ENCODE assay signal across 13 cellular contexts in the genomic region with DNA sequence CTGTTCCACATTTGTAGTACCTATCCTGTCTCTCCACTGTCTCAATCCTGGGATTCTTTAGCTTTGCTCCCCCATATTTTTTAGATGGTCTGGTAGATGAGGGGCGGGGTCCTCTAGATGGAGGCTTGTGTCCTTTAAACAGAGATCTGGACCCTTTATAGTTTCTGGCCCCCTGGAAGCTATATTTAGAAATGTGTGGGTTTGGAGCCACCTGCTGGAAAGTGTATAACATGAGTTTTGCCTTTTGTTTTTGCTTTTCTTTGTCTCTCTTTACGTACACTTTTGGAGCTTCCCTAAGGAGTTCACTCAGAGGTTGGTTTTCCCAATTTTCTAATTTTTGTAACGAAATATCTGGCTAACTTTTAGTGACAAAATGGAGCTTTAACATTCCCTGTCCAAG.
A peak's percentile ranks its signal among the peaks of the same experiment; 100 is the strongest.
DNase-seq lines count a peak whose midpoint lies in the region; ATAC-seq and TF ChIP-seq lines count a peak whose summit lies in the region.
"Had no signal": no experiment of that assay in that cellular context is flagged by ENCODE, and none has a peak within 500 bp of the region (broad histone marks: within the 10 kb centered on the region; RNA-seq: fewer than 3 reads in every experiment).

No MANE protein-coding gene starts in this region.

- peaks cover 38% of the 10 kb centered on the region for H3K9me3 Mint-ChIP-seq in GM23338
- peaks cover 26 to 38% (median 29%) of the 10 kb centered on the region in 7 donors for H3K9me3 Mint-ChIP-seq in CD14-positive monocyte
- peaks cover 19 to 31% of the 10 kb centered on the region in 2 donors for H3K9me3 Mint-ChIP-seq in stimulated activated naive CD8-positive, alpha-beta T cell treated with anti-CD3 and anti-CD28 coated beads, Interleukin-15, amount 100 ng/mL, for 72 hours

- H3K4me2 ChIP-seq in GM23338: no peak overlapping the region

- in situ Hi-C loops in SK-MEL-5 (cut with HindIII; ENCODE audit: low pct_unique_long_range_greater_than_20kb, low sequenced_read_pairs): no loop called here

- no peaks in the 10 kb centered on the region for H4K20me1 ChIP-seq in GM23338 (replicated peaks; ENCODE audit: insufficient read depth)

- H3K4me1 Mint-ChIP-seq in GM23338: no peaks in the 10 kb centered on the region
- no peaks in the 10 kb centered on the region for H3K4me1 Mint-ChIP-seq in CD14-positive monocyte
- no peaks in the 10 kb centered on the region for H3K4me1 Mint-ChIP-seq in stimulated activated naive CD8-positive, alpha-beta T cell treated with anti-CD3 and anti-CD28 coated beads, Interleukin-15, amount 100 ng/mL, for 72 hours
- H3K4me1 Mint-ChIP-seq: memory B cell had no signal

- H3K27me3 Mint-ChIP-seq in GM23338 (ENCODE audit: insufficient read depth, low read depth, poor library complexity): peaks cover 5% of the 10 kb centered on the region
- peaks cover 0 to 8% (median 0%) of the 10 kb centered on the region in 3 donors for H3K27me3 Mint-ChIP-seq in CD14-positive monocyte (ENCODE audit: low read depth in 3 of 3)
- peaks cover 8% of the 10 kb centered on the region for H3K27me3 Mint-ChIP-seq in stimulated activated naive CD8-positive, alpha-beta T cell treated with anti-CD3 and anti-CD28 coated beads, Interleukin-15, amount 100 ng/mL, for 72 hours

- H3K36me3 Mint-ChIP-seq in GM23338 (ENCODE audit: low read depth): peaks cover 32% of the 10 kb centered on the region
- H3K36me3 Mint-ChIP-seq in CD14-positive monocyte: no peaks in the 10 kb centered on the region

- H3K27me3 ChIP-seq in GM23338 (ENCODE audit: insufficient read depth): no peaks in the 10 kb centered on the region
- H3K27me3 ChIP-seq: stomach had no signal

- H3K9me2 ChIP-seq in GM23338 (ENCODE audit: insufficient read depth): peaks cover 3% of the 10 kb centered on the region

- H3K4me3 ChIP-seq in GM23338: no peak overlapping the region
- H3K4me3 ChIP-seq in fibroblast of villous mesenchyme (ENCODE audit: low read depth, low read length): no peak overlapping the region
- H3K4me3 ChIP-seq: stomach had no signal

- H3K36me3 ChIP-seq in GM23338 (ENCODE audit: insufficient read depth): peaks cover 13% of the 10 kb centered on the region; the same call in 1 of the 2 replicates
- H3K36me3 ChIP-seq: stomach had no signal

- H3K4me1 ChIP-seq in GM23338 (ENCODE audit: insufficient read depth): no peaks in the 10 kb centered on the region
- H3K4me1 ChIP-seq: stomach had no signal

- H3K4me3 Mint-ChIP-seq in GM23338: no peak overlapping the region
- H3K4me3 Mint-ChIP-seq in CD14-positive monocyte: no peak overlapping the region
- H3K4me3 Mint-ChIP-seq in stimulated activated naive CD8-positive, alpha-beta T cell treated with anti-CD3 and anti-CD28 coated beads, Interleukin-15, amount 100 ng/mL, for 72 hours: no peak overlapping the region
- H3K4me3 Mint-ChIP-seq: memory B cell had no signal

- peak overlapping the region; percentile 5; the same call in 1 of the 2 replicates for H2AFZ ChIP-seq in GM23338

- peak; percentile 48 for TF ChIP-seq CTCF in 22Rv1 (IDR thresholded peaks at IDR 0.05)
- peak; percentile 67 to 80 for TF ChIP-seq CTCF in GM23338 (conservative IDR thresholded peaks at IDR 0.05; ENCODE audit: low read depth in 2 of 2)
- peak; percentile 44 for TF ChIP-seq CTCF in fibroblast of villous mesenchyme (IDR thresholded peaks at IDR 0.05; ENCODE audit: insufficient read depth, low read depth, low read length)
- no peak for TF ChIP-seq CTCF in CD14-positive monocyte (IDR thresholded peaks at IDR 0.05)

- H3K27ac ChIP-seq in 22Rv1 (no peak overlapping the region), GM23338 (ENCODE audit: low read depth) (no peak overlapping the region)
- H3K27ac ChIP-seq: stomach had no signal

- no peak for ATAC-seq in GM23338
- no peak for ATAC-seq in Right ventricle myocardium superior (ENCODE audit: poor library complexity)
- ATAC-seq in stimulated activated naive CD8-positive, alpha-beta T cell treated with anti-CD3 and anti-CD28 coated beads, Interleukin-15, amount 100 ng/mL, for 72 hours: no peak
- no peak for ATAC-seq in HG02678 (IDR thresholded peaks at IDR 0.05; ENCODE audit: unreplicated experiment)
- ATAC-seq: esophagus mucosa had no signal

- DNase-seq in GM23338 (ENCODE audit: low spot score) (peak; percentile 70), SK-MEL-5 (ENCODE audit: low read depth, low spot score) (peak; percentile 47), fibroblast of villous mesenchyme (ENCODE audit: low read depth) (peak; percentile 11), CD14-positive monocyte (ENCODE audit: low spot score) (no peak), Right ventricle myocardium superior (no peak)
- no peak for DNase-seq in stimulated activated naive CD8-positive, alpha-beta T cell treated with anti-CD3 and anti-CD28 coated beads, Interleukin-15, amount 100 ng/mL, for 72 hours
- DNase-seq: activated CD4-positive, alpha-beta T cell treated with anti-CD3 and anti-CD28 coated beads for 1 hour; activated naive CD4-positive, alpha-beta T cell treated with anti-CD3 and anti-CD28 coated beads, Interleukin-2, amount 50 U/mL, for 16 hours; stomach had no signal

- H3F3A ChIP-seq in GM23338 (replicated peaks; ENCODE audit: low read depth): no peaks in the 10 kb centered on the region

- intact Hi-C loops in CD14-positive monocyte (cut with micrococcal nuclease) (no loop called here), Right ventricle myocardium superior (cut with DNase I) (no loop called here)

- H3K27ac Mint-ChIP-seq in GM23338 (no peak overlapping the region), CD14-positive monocyte (no peak overlapping the region)
- no peak overlapping the region for H3K27ac Mint-ChIP-seq in stimulated activated naive CD8-positive, alpha-beta T cell treated with anti-CD3 and anti-CD28 coated beads, Interleukin-15, amount 100 ng/mL, for 72 hours
- H3K27ac Mint-ChIP-seq: memory B cell had no signal

- H3K79me2 ChIP-seq in GM23338 (replicated peaks; ENCODE audit: insufficient read depth): no peaks in the 10 kb centered on the region

TF ChIP-seq in GM23338, 12 proteins besides CTCF, POLR2A, EP300 and RAD21 (continues in another document):
- TF ChIP-seq, protein P1, sequence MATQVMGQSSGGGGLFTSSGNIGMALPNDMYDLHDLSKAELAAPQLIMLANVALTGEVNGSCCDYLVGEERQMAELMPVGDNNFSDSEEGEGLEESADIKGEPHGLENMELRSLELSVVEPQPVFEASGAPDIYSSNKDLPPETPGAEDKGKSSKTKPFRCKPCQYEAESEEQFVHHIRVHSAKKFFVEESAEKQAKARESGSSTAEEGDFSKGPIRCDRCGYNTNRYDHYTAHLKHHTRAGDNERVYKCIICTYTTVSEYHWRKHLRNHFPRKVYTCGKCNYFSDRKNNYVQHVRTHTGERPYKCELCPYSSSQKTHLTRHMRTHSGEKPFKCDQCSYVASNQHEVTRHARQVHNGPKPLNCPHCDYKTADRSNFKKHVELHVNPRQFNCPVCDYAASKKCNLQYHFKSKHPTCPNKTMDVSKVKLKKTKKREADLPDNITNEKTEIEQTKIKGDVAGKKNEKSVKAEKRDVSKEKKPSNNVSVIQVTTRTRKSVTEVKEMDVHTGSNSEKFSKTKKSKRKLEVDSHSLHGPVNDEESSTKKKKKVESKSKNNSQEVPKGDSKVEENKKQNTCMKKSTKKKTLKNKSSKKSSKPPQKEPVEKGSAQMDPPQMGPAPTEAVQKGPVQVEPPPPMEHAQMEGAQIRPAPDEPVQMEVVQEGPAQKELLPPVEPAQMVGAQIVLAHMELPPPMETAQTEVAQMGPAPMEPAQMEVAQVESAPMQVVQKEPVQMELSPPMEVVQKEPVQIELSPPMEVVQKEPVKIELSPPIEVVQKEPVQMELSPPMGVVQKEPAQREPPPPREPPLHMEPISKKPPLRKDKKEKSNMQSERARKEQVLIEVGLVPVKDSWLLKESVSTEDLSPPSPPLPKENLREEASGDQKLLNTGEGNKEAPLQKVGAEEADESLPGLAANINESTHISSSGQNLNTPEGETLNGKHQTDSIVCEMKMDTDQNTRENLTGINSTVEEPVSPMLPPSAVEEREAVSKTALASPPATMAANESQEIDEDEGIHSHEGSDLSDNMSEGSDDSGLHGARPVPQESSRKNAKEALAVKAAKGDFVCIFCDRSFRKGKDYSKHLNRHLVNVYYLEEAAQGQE (IDR thresholded peaks at IDR 0.05; ENCODE audit: unreplicated experiment): no peak

Comparison
In these comparisons a context has a peak if more than half of its experiments do, and no peak if none do; other contexts are left out.
1. DNase-seq: peak in GM23338 (single experiment), SK-MEL-5 (single experiment) and fibroblast of villous mesenchyme (single experiment); none in CD14-positive monocyte (single experiment), Right ventricle myocardium superior (single experiment) and stimulated activated naive CD8-positive, alpha-beta T cell treated with anti-CD3 and anti-CD28 coated beads, Interleukin-15, amount 100 ng/mL, for 72 hours (0 of 2).